Comparison of ENCODE assay signal across 19 cellular contexts in the genomic region with DNA sequence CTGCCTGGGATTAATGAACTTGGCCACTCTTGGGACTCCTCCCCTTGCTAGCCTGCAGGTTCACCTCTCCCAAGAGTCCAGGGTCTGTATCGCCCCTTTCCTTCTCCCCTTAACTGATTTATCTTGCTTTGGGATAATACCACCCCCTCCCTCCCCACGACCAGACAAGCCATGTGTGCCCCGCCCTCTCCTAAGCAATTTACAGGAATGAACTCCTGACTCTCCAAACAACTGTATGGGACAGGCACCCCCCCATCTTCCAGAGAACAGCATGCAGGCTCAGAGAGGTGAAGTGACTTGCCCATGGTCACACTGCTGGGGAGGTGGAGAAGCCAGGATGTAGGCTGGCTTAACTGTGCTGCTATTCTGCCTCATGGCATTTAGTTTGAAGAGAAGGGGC. TPM values are rescaled to one million over a fixed set of nuclear protein-coding genes. Genes with fewer than 3 reads are reported as not detected.
DNase-seq lines count a peak whose midpoint lies in the region; ATAC-seq, FAIRE-seq and TF ChIP-seq lines count a peak whose summit lies in the region.
"Had no signal": no experiment of that assay in that cellular context is flagged by ENCODE, and none has a peak within 500 bp of the region (broad histone marks: within the 10 kb centered on the region; RNA-seq: fewer than 3 reads in every experiment).

No MANE protein-coding gene starts in this region.

- 46 to 81% (median 63%) methylated on average over 3 of the region's 3 CpGs for WGBS in spleen, 5 donors

- intact Hi-C loops in left cardiac atrium (cut with DNase I) (no loop called here), left ventricle myocardium inferior (cut with micrococcal nuclease) (no loop called here), kidney (cut with DNase I) (no loop called here), spleen (cut with DNase I; ENCODE audit: low total_unique reads) (no loop called here)

- peaks cover 37% of the 10 kb centered on the region for H3K36me3 ChIP-seq in left ventricle myocardium inferior
- H3K36me3 ChIP-seq in kidney (ENCODE audit: control insufficient read depth in 1 of 2, insufficient read depth in 2 of 2, low read length in 2 of 2), result no peaks in the 10 kb centered on the region
- H3K36me3 ChIP-seq in spleen, result peaks cover 0 to 9% (median 0%) of the 10 kb centered on the region in 6 donors

- peaks cover 8% of the 10 kb centered on the region for H3K4me1 ChIP-seq in left ventricle myocardium inferior
- no peaks in the 10 kb centered on the region for H3K4me1 ChIP-seq in kidney (ENCODE audit: control insufficient read depth in 1 of 2, insufficient read depth in 1 of 2, low read depth in 1 of 2, low read length in 2 of 2)
- H3K4me1 ChIP-seq in spleen, result peaks cover 0 to 23% (median 0%) of the 10 kb centered on the region in 6 donors

- no peak overlapping the region for H3K4me3 ChIP-seq in left ventricle myocardium inferior
- no peak overlapping the region for H3K4me3 ChIP-seq in kidney (ENCODE audit: low read length in 2 of 2)
- no peak overlapping the region for H3K4me3 ChIP-seq in spleen

- FAIRE-seq in kidney (lab: Jason Lieb, UNC), result no peak
- FAIRE-seq: D721Med, G401.6, GM12891, HepG2, HTR-8/SVneo had no signal

- no peak overlapping the region for H3K9ac ChIP-seq in kidney (ENCODE audit: low read length in 2 of 2)

- no peak for TF ChIP-seq CTCF in left ventricle myocardium inferior (IDR thresholded peaks at IDR 0.05; ENCODE audit: borderline replicate concordance)
- no peak for TF ChIP-seq CTCF in kidney (IDR thresholded peaks at IDR 0.05; ENCODE audit: borderline replicate concordance, extremely low read depth, insufficient read depth)
- no peak for TF ChIP-seq CTCF in spleen (IDR thresholded peaks at IDR 0.05 in 8 of 11, conservative IDR thresholded peaks at IDR 0.05 in 3 of 11)

- H3K9me3 ChIP-seq in left ventricle myocardium inferior (replicated peaks) (peaks cover 15% of the 10 kb centered on the region), kidney (ENCODE audit: control insufficient read depth in 1 of 2, low read length in 2 of 2) (peaks cover 0 to 8% of the 10 kb centered on the region in 2 donors), spleen (peaks cover 0 to 18% (median 11%) of the 10 kb centered on the region in 8 donors)

- ATAC-seq in left cardiac atrium, result no peak
- ATAC-seq: HCT116 had no signal

- H3K27ac ChIP-seq in left ventricle myocardium inferior (replicated peaks) (no peak overlapping the region), kidney (ENCODE audit: low read depth in 2 of 2, low read length in 2 of 2) (no peak overlapping the region), spleen (no peak overlapping the region)
- H3K27ac ChIP-seq: C4-2B had no signal

- H3K27me3 ChIP-seq in left ventricle myocardium inferior (ENCODE audit: low read depth) (peaks cover 6% of the 10 kb centered on the region), spleen (replicated peaks in 1 of 7) (peaks cover 0 to 3% (median 0%) of the 10 kb centered on the region in 7 donors)

- TF ChIP-seq POLR2A in spleen (IDR thresholded peaks at IDR 0.05), result no peak

- peak; percentile 1 for DNase-seq in left cardiac atrium
- DNase-seq in left ventricle myocardium inferior, result no peak
- DNase-seq in kidney, result peak; percentile 9
- peak; percentile 17 for DNase-seq in spleen
- DNase-seq in H4 (ENCODE audit: low spot score), result no peak
- no peak for DNase-seq in NCI-H226
- no peak for DNase-seq in COR-L47 (lab: John Stamatoyannopoulos, UW)
- DNase-seq: CD4-positive, alpha-beta memory T cell; DMS153; DMS79 treated with DMSO at 0.1 percent for 48 hours; EL; GOT3 had no signal

RNA-seq across cellular contexts. Expression of a gene that starts 46.8 kb away (rescaled TPM):
- total RNA-seq in left cardiac atrium (10 to 100 TPM; 10.2 to 18.4 TPM), left ventricle myocardium inferior (16.9 TPM), kidney (4.7 TPM), spleen (1 to 10 TPM in 5 of 7 donors, under 1 TPM in 2; 0.37 to 3.1 (median 1.1) TPM)
- polyA plus RNA-seq in kidney (ENCODE audit: insufficient read depth, low read depth, low replicate concordance) (4.4 TPM), spleen (1 to 10 TPM in 2 of 3 donors, under 1 TPM in 1; 0.59 to 2.6 (median 2.0) TPM)
- 0.29 and 0.72 TPM in 2 replicates for total RNA-seq in H4 (2014; rRNA removed; shearing (Covaris generic))
- total RNA-seq: CD4-positive, alpha-beta memory T cell; HepG2 had no signal
- polyA plus RNA-seq: CD4-positive, alpha-beta memory T cell; HepG2 had no signal

Comparison
In these comparisons a context has a peak if more than half of its experiments do, and no peak if none do; other contexts are left out.
1. DNase-seq: peak in left cardiac atrium (single experiment), kidney (single experiment) and spleen (single experiment); none in left ventricle myocardium inferior (single experiment), H4 (single experiment), NCI-H226 (single experiment) and COR-L47 (single experiment).